ENCODE assay signal across 30 cellular contexts in genomic region chr12:27650011-27650410, GRCh38.
"Had no signal": no experiment of that assay in that cellular context is flagged by ENCODE, and none has a peak within 500 bp of the region (broad histone marks: within the 10 kb centered on the region; RNA-seq: fewer than 3 reads in every experiment).

No MANE protein-coding gene starts in this region.

- DNase-seq: activated B cell treated with CpG ODN at 0.5 μM for 24 hours; activated CD4-positive, alpha-beta memory T cell treated with anti-CD3 and anti-CD28 coated beads for 36 hours; activated CD4-positive, alpha-beta T cell treated with anti-CD3 and anti-CD28 coated beads, Interleukin-2, amount 10 ng/mL, durations not matched to agents 24 days and 14 days; activated CD8-positive, alpha-beta memory T cell treated with anti-CD3 and anti-CD28 coated beads, Interleukin-2, amount 10 ng/mL, durations not matched to agents 7 days and 5 days; activated CD8-positive, alpha-beta memory T cell treated with anti-CD3 and anti-CD28 coated beads, Interleukin-2, amount 50 U/mL, for 4 hours; activated CD8-positive, alpha-beta T cell treated with anti-CD3 and anti-CD28 coated beads, Interleukin-2, amount 10 ng/mL, durations not matched to agents 7 days and 5 days; activated effector memory CD4-positive, alpha-beta T cell treated with Interleukin-2 at 50 U/mL for 16 hours; activated gamma-delta T cell treated with Interleukin-2 at 50 U/mL for 16 hours; activated naive CD4-positive, alpha-beta T cell treated with anti-CD3 and anti-CD28 coated beads, Interleukin-2, amount 50 U/mL, for 16 hours; activated naive CD4-positive, alpha-beta T cell treated with Interleukin-2 at 50 U/mL for 16 hours; activated T-cell treated with anti-CD3 and anti-CD28 coated beads for 4 hours; activated T-cell treated with anti-CD3 and anti-CD28 coated beads, Interleukin-2, amount 50 U/mL, for 24 hours; activated T-cell treated with anti-CD3 and anti-CD28 coated beads, Interleukin-2, amount 50 U/mL, for 72 hours; amniotic stem cell; anterior cingulate cortex; brain microvascular endothelial cell; dorsolateral prefrontal cortex; effector memory CD4-positive, alpha-beta T cell; endodermal cell; foreskin fibroblast; head of caudate nucleus; T-helper 2 cell; WERI-Rb-1 had no signal

- H3K4me3 ChIP-seq: coronary artery, dorsolateral prefrontal cortex had no signal

- H3K27ac ChIP-seq: brain microvascular endothelial cell, coronary artery, WERI-Rb-1 had no signal

- FAIRE-seq: astrocyte, bronchial epithelial cell, frontal cortex had no signal

- H3K36me3 ChIP-seq: WERI-Rb-1 had no signal

- H3K27me3 ChIP-seq: brain microvascular endothelial cell, dorsolateral prefrontal cortex had no signal

- ATAC-seq: activated CD4-positive, CD25-positive, alpha-beta regulatory T cell treated with anti-CD3 and anti-CD28 coated beads, Interleukin-2, amount 50 U/mL, for 24 hours; activated CD8-positive, alpha-beta memory T cell treated with anti-CD3 and anti-CD28 coated beads, Interleukin-2, amount 10 ng/mL, durations not matched to agents 7 days and 5 days; activated CD8-positive, alpha-beta T cell treated with anti-CD3 and anti-CD28 coated beads, Interleukin-2, amount 10 ng/mL, durations not matched to agents 7 days and 5 days; activated T-cell treated with anti-CD3 and anti-CD28 coated beads, Interleukin-2, amount 50 U/mL, for 72 hours; activated T-helper 17 cell treated with anti-CD3 and anti-CD28 coated beads, Interleukin-2, amount 50 U/mL, for 72 hours; esophagus mucosa had no signal
